In genomic region chr10:126384269-126384873, GRCh38 we compare ENCODE assay signal across 15 cellular contexts. TPM values are rescaled to one million over a fixed set of nuclear protein-coding genes. Genes with fewer than 3 reads are reported as not detected.
DNase-seq lines count a peak whose midpoint lies in the region; ATAC-seq and TF ChIP-seq lines count a peak whose summit lies in the region.
"Had no signal": no experiment of that assay in that cellular context is flagged by ENCODE, and none has a peak within 500 bp of the region (broad histone marks: within the 10 kb centered on the region; RNA-seq: fewer than 3 reads in every experiment).

No MANE protein-coding gene starts in this region.

- ATAC-seq in GM18498 (IDR thresholded peaks at IDR 0.05; ENCODE audit: unreplicated experiment), result no peak
- ATAC-seq: K562 had no signal

- no peak for TF ChIP-seq CTCF in fibroblast of mammary gland (conservative IDR thresholded peaks at IDR 0.05; ENCODE audit: control insufficient read depth, insufficient read depth, low read depth, low read length)

- H3K9me3 Mint-ChIP-seq in activated CD4-positive, alpha-beta memory T cell treated with anti-CD3 and anti-CD28 coated beads, Interleukin-2, amount 10 ng/mL, durations not matched to agents 7 days and 5 days, result peaks cover 6% of the 10 kb centered on the region

- H3K27me3 Mint-ChIP-seq in activated CD4-positive, alpha-beta memory T cell treated with anti-CD3 and anti-CD28 coated beads, Interleukin-2, amount 10 ng/mL, durations not matched to agents 7 days and 5 days, result peaks cover 17% of the 10 kb centered on the region

- H3K9me3 ChIP-seq in SJSA1 (replicated peaks), result no peaks in the 10 kb centered on the region
- H3K9me3 ChIP-seq: thyroid gland had no signal

- H3K27me3 ChIP-seq in SJSA1 (replicated peaks), result no peaks in the 10 kb centered on the region; the same call in 1 of the 2 replicates
- H3K27me3 ChIP-seq: thyroid gland had no signal

- H3K4me3 ChIP-seq in SJSA1 (no peak overlapping the region), fibroblast of mammary gland (ENCODE audit: control insufficient read depth, low read depth, low read length) (no peak overlapping the region), skeletal muscle cell (ENCODE audit: low read depth, low read length) (no peak overlapping the region)
- H3K4me3 ChIP-seq: K562, thyroid gland had no signal

- peaks cover 2% of the 10 kb centered on the region for H3K4me1 Mint-ChIP-seq in activated CD4-positive, alpha-beta memory T cell treated with anti-CD3 and anti-CD28 coated beads, Interleukin-2, amount 10 ng/mL, durations not matched to agents 7 days and 5 days

- POLR2A ChIA-PET in activated CD4-positive, alpha-beta memory T cell treated with anti-CD3 and anti-CD28 coated beads, Interleukin-2, amount 10 ng/mL, durations not matched to agents 7 days and 5 days (lab: Charles Lee), result no interaction called here

- CTCF ChIA-PET in activated CD4-positive, alpha-beta memory T cell treated with anti-CD3 and anti-CD28 coated beads, Interleukin-2, amount 10 ng/mL, durations not matched to agents 7 days and 5 days (lab: Charles Lee), result no interaction called here

- H3K4me3 Mint-ChIP-seq in activated CD4-positive, alpha-beta memory T cell treated with anti-CD3 and anti-CD28 coated beads, Interleukin-2, amount 10 ng/mL, durations not matched to agents 7 days and 5 days, result no peak overlapping the region
- H3K4me3 Mint-ChIP-seq: activated CD4-positive, alpha-beta memory T cell treated with anti-CD3 and anti-CD28 coated beads for 36 hours; activated T-helper 1 cell treated with anti-CD3 and anti-CD28 coated beads, Interleukin-12 subunit alpha, Interleukin-12 subunit beta, Interleukin-2, Interleukin-4 antibody, amounts not matched to agents 30 ng/mL and 10 ng/mL and 1 ng/mL, durations not matched to agents 14 hours and 24 hours and 36 hours had no signal

- H3K4me1 ChIP-seq in SJSA1 (replicated peaks), result peaks cover 24% of the 10 kb centered on the region

- no peaks in the 10 kb centered on the region; the same call in 1 of the 2 replicates for H3K36me3 ChIP-seq in SJSA1
- H3K36me3 ChIP-seq: thyroid gland had no signal

- peaks cover 5% of the 10 kb centered on the region for H3K36me3 Mint-ChIP-seq in activated CD4-positive, alpha-beta memory T cell treated with anti-CD3 and anti-CD28 coated beads, Interleukin-2, amount 10 ng/mL, durations not matched to agents 7 days and 5 days (ENCODE audit: low read depth)

- H3K27ac Mint-ChIP-seq in activated CD4-positive, alpha-beta memory T cell treated with anti-CD3 and anti-CD28 coated beads, Interleukin-2, amount 10 ng/mL, durations not matched to agents 7 days and 5 days, result no peak overlapping the region
- H3K27ac Mint-ChIP-seq: activated CD4-positive, alpha-beta memory T cell treated with anti-CD3 and anti-CD28 coated beads for 36 hours; activated T-helper 1 cell treated with anti-CD3 and anti-CD28 coated beads, Interleukin-12 subunit alpha, Interleukin-12 subunit beta, Interleukin-2, Interleukin-4 antibody, amounts not matched to agents 30 ng/mL and 10 ng/mL and 1 ng/mL, durations not matched to agents 14 hours and 24 hours and 36 hours had no signal

- peak overlapping the region; percentile 37 for H3K27ac ChIP-seq in SJSA1
- H3K27ac ChIP-seq: thyroid gland had no signal

- DNase-seq in ELR (ENCODE audit: low read depth), result peak; percentile 93
- DNase-seq in SJSA1 (ENCODE audit: low read depth in 1 of 2, low spot score in 2 of 2), result peak in 1 of 2 experiments; percentile 22
- DNase-seq in fibroblast of mammary gland (ENCODE audit: low read depth), result peak; percentile 93
- peak; percentile 63 for DNase-seq in skeletal muscle cell (ENCODE audit: low read depth)
- no peak for DNase-seq in activated CD4-positive, alpha-beta memory T cell treated with anti-CD3 and anti-CD28 coated beads, Interleukin-2, amount 10 ng/mL, durations not matched to agents 7 days and 5 days
- no peak for DNase-seq in iPS-NIHi11 (ENCODE audit: low spot score)
- DNase-seq: activated CD4-positive, alpha-beta memory T cell treated with anti-CD3 and anti-CD28 coated beads for 36 hours; CD8-positive, alpha-beta memory T cell; glutamatergic neuron; NCI-H1105 treated with DMSO at 0.1 percent for 48 hours; NCI-H2227 treated with DMSO at 0.1 percent for 48 hours; thyroid gland had no signal

RNA-seq across cellular contexts. Expression of gene ADAM12, which starts 3.9 kb away (rescaled TPM):
- 3.3 and 3.6 TPM in 2 replicates for total RNA-seq in SJSA1 (2014; rRNA removed; shearing (Covaris generic))
- total RNA-seq in activated CD4-positive, alpha-beta memory T cell treated with anti-CD3 and anti-CD28 coated beads, Interleukin-2, amount 10 ng/mL, durations not matched to agents 7 days and 5 days, result 1 to 10 TPM; 1.2 to 1.3 TPM
- total RNA-seq: activated T-helper 1 cell treated with anti-CD3 and anti-CD28 coated beads, Interleukin-12 subunit alpha, Interleukin-12 subunit beta, Interleukin-2, Interleukin-4 antibody, amounts not matched to agents 30 ng/mL and 10 ng/mL and 1 ng/mL, durations not matched to agents 14 hours and 24 hours and 36 hours; K562 had no signal

Comparison
In these comparisons a context has a peak if more than half of its experiments do, and no peak if none do; other contexts are left out.
1. DNase-seq: peak in ELR (single experiment), fibroblast of mammary gland (single experiment) and skeletal muscle cell (single experiment); none in activated CD4-positive, alpha-beta memory T cell treated with anti-CD3 and anti-CD28 coated beads, Interleukin-2, amount 10 ng/mL, durations not matched to agents 7 days and 5 days (single experiment) and iPS-NIHi11 (single experiment).